1 cellular context compared by ENCODE assay signal in genomic region chr5:98846526-98846925, GRCh38.
TF ChIP-seq lines count a peak whose summit lies in the region.

No MANE protein-coding gene starts in this region.

TF ChIP-seq in IMR-90, 13 proteins besides CTCF, POLR2A, EP300 and RAD21:
- TF ChIP-seq RFX5 (IDR thresholded peaks at IDR 0.05; ENCODE audit: low read depth, low read length) (no peak), ELK1 (IDR thresholded peaks at IDR 0.05; ENCODE audit: borderline replicate concordance, low read depth, low read length) (no peak), FOS (IDR thresholded peaks at IDR 0.05; ENCODE audit: low read depth, low read length) (no peak), MAZ (IDR thresholded peaks at IDR 0.05; ENCODE audit: borderline replicate concordance, low read depth, low read length) (no peak)
TF ChIP-seq in IMR-90: peak in this region for 0.
